ENCODE assay signal across 8 cellular contexts in genomic region chr12:45730842-45731336, GRCh38. TPM values are rescaled to one million over a fixed set of nuclear protein-coding genes. Genes with fewer than 3 reads are reported as not detected.
DNase-seq lines count a peak whose midpoint lies in the region; ATAC-seq and TF ChIP-seq lines count a peak whose summit lies in the region.

No MANE protein-coding gene starts in this region.

- TF ChIP-seq CTCF in coronary artery (IDR thresholded peaks at IDR 0.05): no peak
- no peak for TF ChIP-seq CTCF in mucosa of descending colon (IDR thresholded peaks at IDR 0.05)
- TF ChIP-seq CTCF in upper lobe of right lung (IDR thresholded peaks at IDR 0.05): no peak

- in situ Hi-C loops in ACHN (cut with HindIII; ENCODE audit: low pct_ligation_motif_present, low pct_unique_long_range_greater_than_20kb, low sequenced_read_pairs): no loop called here
- in situ Hi-C loops in GM23248 (cut with MboI): loop anchor here (25.0 kb wide), 1 partner anchor 544 kb away; no protein-coding TSS in a partner anchor

- H3K4me3 ChIP-seq in GM23248 (peak overlapping the region; percentile 95), coronary artery (peak overlapping the region; percentile 93), mucosa of descending colon (peak overlapping the region; percentile 78), upper lobe of right lung (peak overlapping the region; percentile 58)

- peak overlapping the region; percentile 97 for H3K4me2 ChIP-seq in GM23248 (ENCODE audit: unreplicated experiment)

- DNase-seq in ACHN: peak; percentile 48
- DNase-seq in GM23248: peak; percentile 52
- DNase-seq in RPMI8226: peak; percentile 43
- DNase-seq in coronary artery (ENCODE audit: low spot score): no peak
- DNase-seq in mucosa of descending colon: peak in 1 of 3 donors; percentile 43
- DNase-seq in upper lobe of right lung: no peak
- no peak for DNase-seq in GM19238 (ENCODE audit: insufficient read length, low spot score)

- intact Hi-C loops in mucosa of descending colon (cut with DNase I, micrococcal nuclease) (no loop called here), upper lobe of right lung (cut with DNase I) (no loop called here)

- H3K79me2 ChIP-seq in GM23248 (ENCODE audit: insufficient read depth): peaks cover 63% of the 10 kb centered on the region

- 0 to 1% methylated on average over 14 of the region's 14 CpGs for WGBS in GM23248 (ENCODE audit: low coverage in 1 of 2, low lambda C conversion rate in 2 of 2, missing lambda C conversion rate in 2 of 2), 2 experiments

- H4K20me1 ChIP-seq in GM23248 (ENCODE audit: insufficient read depth): no peaks in the 10 kb centered on the region

- H3F3A ChIP-seq in GM23248 (ENCODE audit: insufficient read depth): peaks cover 48% of the 10 kb centered on the region

- H3K4me1 ChIP-seq in GM23248 (ENCODE audit: insufficient read depth): peaks cover 23% of the 10 kb centered on the region
- H3K4me1 ChIP-seq in mucosa of descending colon (ENCODE audit: low read depth): peaks cover 19% of the 10 kb centered on the region
- H3K4me1 ChIP-seq in upper lobe of right lung: peaks cover 35% of the 10 kb centered on the region

- peak overlapping the region; percentile 92 for H2AFZ ChIP-seq in GM23248

- no peaks in the 10 kb centered on the region for H3K27me3 ChIP-seq in GM23248 (replicated peaks; ENCODE audit: insufficient read depth)
- H3K27me3 ChIP-seq in upper lobe of right lung: no peaks in the 10 kb centered on the region

- no peaks in the 10 kb centered on the region for H3K9me3 ChIP-seq in GM23248 (ENCODE audit: low read depth)
- H3K9me3 ChIP-seq in mucosa of descending colon: no peaks in the 10 kb centered on the region
- no peaks in the 10 kb centered on the region for H3K9me3 ChIP-seq in upper lobe of right lung

- H3K27ac ChIP-seq in GM23248: peak overlapping the region; percentile 94
- peak overlapping the region; percentile 94 to 100 for H3K27ac ChIP-seq in coronary artery
- peak overlapping the region; percentile 90 for H3K27ac ChIP-seq in upper lobe of right lung

- ATAC-seq in mucosa of descending colon: no peak
- ATAC-seq in upper lobe of right lung: no peak
- no peak for ATAC-seq in GM19397 (IDR thresholded peaks at IDR 0.05; ENCODE audit: unreplicated experiment)

- no peaks in the 10 kb centered on the region for H3K9me2 ChIP-seq in GM23248 (ENCODE audit: insufficient read depth)

- H3K9ac ChIP-seq in GM23248: peak overlapping the region; percentile 96

- H3K36me3 ChIP-seq in GM23248 (ENCODE audit: low read depth): no peaks in the 10 kb centered on the region
- peaks cover 4% of the 10 kb centered on the region for H3K36me3 ChIP-seq in mucosa of descending colon (ENCODE audit: low read depth)
- no peaks in the 10 kb centered on the region for H3K36me3 ChIP-seq in upper lobe of right lung

RNA-seq across cellular contexts. Expression of gene ARID2, which starts 1.4 kb away (rescaled TPM):
- 11.6 and 12.1 TPM in 2 replicates for total RNA-seq in GM23248 (2014; rRNA removed; shearing (Covaris generic))
- polyA plus RNA-seq in GM23248 (2016; fragmentation: Nextera tagmentation; extraction: Ambion mirVana): 9.0 and 11.7 TPM in 2 replicates
- total RNA-seq in mucosa of descending colon (10 to 100 TPM; 28.9 to 46.4 (median 43.3) TPM), upper lobe of right lung (30.2 TPM)

Comparison
In these comparisons a context has a peak if more than half of its experiments do, and no peak if none do; other contexts are left out.
1. DNase-seq: peak in ACHN (single experiment), GM23248 (single experiment) and RPMI8226 (single experiment); none in coronary artery (single experiment), upper lobe of right lung (single experiment) and GM19238 (single experiment).
2. Peak in every context shown above with its lines, with median percentiles within 50 percentile points of each other: H3K27ac ChIP-seq and H3K4me3 ChIP-seq.